23 cellular contexts compared by ENCODE assay signal in the genomic region with DNA sequence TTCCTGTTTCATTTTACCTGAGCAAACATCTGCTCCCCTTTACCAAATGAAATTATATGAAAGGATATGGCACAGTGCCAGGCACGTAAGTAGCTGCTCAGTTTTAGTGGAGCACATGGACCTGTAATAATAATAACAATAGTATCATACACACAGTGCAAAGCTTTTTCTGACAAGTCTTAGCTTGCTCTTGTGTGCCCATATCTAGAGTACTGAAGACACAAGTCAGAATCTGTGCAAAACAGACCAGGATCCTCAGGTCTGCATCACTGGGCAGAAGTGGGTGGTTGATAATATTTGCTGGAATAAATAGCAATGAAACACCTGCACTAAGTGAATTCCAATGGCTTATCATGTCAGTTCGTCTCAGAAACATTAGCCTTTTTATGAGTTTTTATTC.
"Had no signal": no experiment of that assay in that cellular context is flagged by ENCODE, and none has a peak within 500 bp of the region (broad histone marks: within the 10 kb centered on the region; RNA-seq: fewer than 3 reads in every experiment).

No MANE protein-coding gene starts in this region.

- H3K4me3 ChIP-seq: coronary artery, gastroesophageal sphincter, heart left ventricle, hepatocyte, left lung, neural progenitor cell, right lobe of liver, suprapubic skin, transverse colon, upper lobe of right lung, uterus had no signal

- H3K27me3 Mint-ChIP-seq: progenitor cell of endocrine pancreas had no signal

- H3K4me1 Mint-ChIP-seq: neural progenitor cell had no signal

- ATAC-seq: gastroesophageal sphincter; heart left ventricle; left cardiac atrium; left lung; naive thymus-derived CD4-positive, alpha-beta T cell; right lobe of liver; stimulated activated naive CD8-positive, alpha-beta T cell treated with anti-CD3 and anti-CD28 coated beads, Interleukin-15, amount 100 ng/mL, for 72 hours; upper lobe of right lung had no signal

- H3K9me3 Mint-ChIP-seq: neural progenitor cell; stimulated activated naive CD8-positive, alpha-beta T cell treated with anti-CD3 and anti-CD28 coated beads, Interleukin-15, amount 100 ng/mL, for 72 hours had no signal

- H3K27ac Mint-ChIP-seq: naive thymus-derived CD4-positive, alpha-beta T cell; nephron; neural progenitor cell; progenitor cell of endocrine pancreas; stimulated activated naive CD8-positive, alpha-beta T cell treated with anti-CD3 and anti-CD28 coated beads, Interleukin-15, amount 100 ng/mL, for 72 hours had no signal

- H3K4me3 Mint-ChIP-seq: naive thymus-derived CD4-positive, alpha-beta T cell; nephron; neural progenitor cell; stimulated activated naive CD8-positive, alpha-beta T cell treated with anti-CD3 and anti-CD28 coated beads, Interleukin-15, amount 100 ng/mL, for 72 hours had no signal

- H3K36me3 Mint-ChIP-seq: naive thymus-derived CD4-positive, alpha-beta T cell; neural progenitor cell had no signal

- DNase-seq: effector memory CD4-positive, alpha-beta T cell; heart left ventricle; left cardiac atrium; left lung; mesendoderm; midbrain; naive thymus-derived CD4-positive, alpha-beta T cell; right lobe of liver; small intestine; stimulated activated CD4-positive, alpha-beta T cell treated with anti-CD3 and anti-CD28 coated beads, Interleukin-15, amount 100 ng/mL, for 24 hours; stimulated activated CD4-positive, alpha-beta T cell treated with anti-CD3 and anti-CD28 coated beads, Interleukin-2, amount 100 ng/mL, for 48 hours; stimulated activated naive CD4-positive, alpha-beta T cell; stimulated activated naive CD8-positive, alpha-beta T cell treated with anti-CD3 and anti-CD28 coated beads, Interleukin-15, amount 100 ng/mL, for 72 hours; transverse colon; upper lobe of right lung; uterus had no signal
